9 cellular contexts compared by ENCODE assay signal in genomic region chr5:176994460-176995121, GRCh38. TPM values are rescaled to one million over a fixed set of nuclear protein-coding genes. Genes with fewer than 3 reads are reported as not detected.
DNase-seq lines count a peak whose midpoint lies in the region; ATAC-seq, FAIRE-seq and TF ChIP-seq lines count a peak whose summit lies in the region.
"Had no signal": no experiment of that assay in that cellular context is flagged by ENCODE, and none has a peak within 500 bp of the region (broad histone marks: within the 10 kb centered on the region; RNA-seq: fewer than 3 reads in every experiment).

No MANE protein-coding gene starts in this region.

- TF ChIP-seq CTCF in Caco-2 (IDR thresholded peaks at IDR 0.05; ENCODE audit: insufficient read depth in 1 of 2, low read depth in 1 of 2, low read length in 1 of 2, severe bottlenecking in 1 of 2, unreplicated experiment in 1 of 2) (no peak), adrenal gland (IDR thresholded peaks at IDR 0.05) (no peak), HepG2 (CRISPR knock-in tag; IDR thresholded peaks at IDR 0.05) (no peak), vagina (IDR thresholded peaks at IDR 0.05) (no peak)

- H3K36me3 Mint-ChIP-seq in Caco-2 (ENCODE audit: insufficient read depth, unreplicated experiment) = peaks cover 27% of the 10 kb centered on the region
- peaks cover 16% of the 10 kb centered on the region for H3K36me3 Mint-ChIP-seq in activated T-helper 1 cell treated with anti-CD3 and anti-CD28 coated beads, Interleukin-12 subunit alpha, Interleukin-12 subunit beta, Interleukin-2, Interleukin-4 antibody, amounts not matched to agents 30 ng/mL and 10 ng/mL and 1 ng/mL, durations not matched to agents 14 hours and 24 hours and 36 hours (ENCODE audit: low read depth)

- H2AFZ ChIP-seq in HepG2 (ENCODE audit: low read length) = no peak overlapping the region

- no peak overlapping the region for H3K4me2 ChIP-seq in HepG2 (ENCODE audit: low read depth, low read length)

- H3K27me3 ChIP-seq in Caco-2 (replicated peaks; ENCODE audit: control insufficient read depth, insufficient read depth, low read length) = no peaks in the 10 kb centered on the region
- H3K27me3 ChIP-seq in adrenal gland = no peaks in the 10 kb centered on the region
- no peaks in the 10 kb centered on the region for H3K27me3 ChIP-seq in HepG2 (ENCODE audit: control insufficient read depth in 1 of 2, insufficient read depth in 2 of 2, low read length in 2 of 2)
- H3K27me3 ChIP-seq in vagina = no peaks in the 10 kb centered on the region

- H3K79me2 ChIP-seq in HepG2 (ENCODE audit: insufficient read depth, low read length) = peaks cover 86% of the 10 kb centered on the region

- H3K4me1 ChIP-seq in Caco-2 = peaks cover 7% of the 10 kb centered on the region
- H3K4me1 ChIP-seq in adrenal gland (replicated peaks in 1 of 2) = peaks cover 42 to 48% of the 10 kb centered on the region in 2 donors
- peaks cover 46% of the 10 kb centered on the region for H3K4me1 ChIP-seq in HepG2 (ENCODE audit: insufficient read depth, low read length)
- peaks cover 9% of the 10 kb centered on the region for H3K4me1 ChIP-seq in vagina

- H3K27ac ChIP-seq in adrenal gland (peak overlapping the region; percentile 79 to 91 (median 89)), HepG2 (ENCODE audit: extremely low read length, insufficient read depth, low read length) (peak overlapping the region; percentile 54), vagina (no peak overlapping the region)

- H4K20me1 ChIP-seq in HepG2 (ENCODE audit: insufficient read depth, low read length) = peaks cover 31% of the 10 kb centered on the region

- POLR2A ChIA-PET in Caco-2 (lab: Charles Lee) = interaction anchor here (0.6 kb wide), 1 partner anchor 457 kb away, joined by 3 read pairs; the partner anchor contains the start of gene RNF44
- POLR2A ChIA-PET in HepG2 (lab: Yijun Ruan, JAX) = interaction anchor here (1.4 kb wide), 1 partner anchor 11 kb away, joined by 10 read pairs; the partner anchor contains the start of gene UIMC1

- intact Hi-C loops in Caco-2 (cut with micrococcal nuclease; ENCODE audit: unreplicated experiment) = no loop called here
- intact Hi-C loops in adrenal gland (cut with DNase I) = no loop called here
- intact Hi-C loops in HepG2 (cut with micrococcal nuclease; ENCODE audit: unreplicated experiment) = no loop called here
- intact Hi-C loops in vagina (cut with DNase I) = no loop called here
- intact Hi-C loops in activated T-helper 1 cell treated with anti-CD3 and anti-CD28 coated beads, Interleukin-12 subunit alpha, Interleukin-12 subunit beta, Interleukin-2, Interleukin-4 antibody, amounts not matched to agents 30 ng/mL and 10 ng/mL and 1 ng/mL, durations not matched to agents 14 hours and 24 hours and 36 hours (cut with micrococcal nuclease) = no loop called here

- no peaks in the 10 kb centered on the region for H3K36me3 ChIP-seq in Caco-2 (ENCODE audit: control insufficient read depth, insufficient read depth, low read length)
- H3K36me3 ChIP-seq in adrenal gland (replicated peaks in 1 of 2) = no peaks in the 10 kb centered on the region
- H3K36me3 ChIP-seq in HepG2 (replicated peaks in 1 of 2; ENCODE audit: control insufficient read depth in 1 of 2, insufficient read depth in 2 of 2, low read length in 2 of 2) = no peaks in the 10 kb centered on the region; a peak in 1 of 5 replicates
- H3K36me3 ChIP-seq in vagina = no peaks in the 10 kb centered on the region

- H3K4me1 Mint-ChIP-seq in Caco-2 (ENCODE audit: low read depth, unreplicated experiment) = peaks cover 7% of the 10 kb centered on the region
- peaks cover 36% of the 10 kb centered on the region for H3K4me1 Mint-ChIP-seq in activated T-helper 1 cell treated with anti-CD3 and anti-CD28 coated beads, Interleukin-12 subunit alpha, Interleukin-12 subunit beta, Interleukin-2, Interleukin-4 antibody, amounts not matched to agents 30 ng/mL and 10 ng/mL and 1 ng/mL, durations not matched to agents 14 hours and 24 hours and 36 hours (ENCODE audit: low read depth)

- no peaks in the 10 kb centered on the region for H3K27me3 Mint-ChIP-seq in Caco-2 (ENCODE audit: insufficient read depth, unreplicated experiment)
- no peaks in the 10 kb centered on the region for H3K27me3 Mint-ChIP-seq in activated T-helper 1 cell treated with anti-CD3 and anti-CD28 coated beads, Interleukin-12 subunit alpha, Interleukin-12 subunit beta, Interleukin-2, Interleukin-4 antibody, amounts not matched to agents 30 ng/mL and 10 ng/mL and 1 ng/mL, durations not matched to agents 14 hours and 24 hours and 36 hours (ENCODE audit: insufficient read depth)

- H3K4me3 ChIP-seq in Caco-2 (ENCODE audit: low read depth, low read length) (no peak overlapping the region), adrenal gland (no peak overlapping the region), HepG2 (replicated peaks in 1 of 3; ENCODE audit: insufficient read depth in 1 of 3, low read depth in 2 of 3, low read length in 3 of 3) (no peak overlapping the region), vagina (no peak overlapping the region)

- in situ Hi-C loops in HepG2 (cut with HindIII; ENCODE audit: extremely low pct_ligation_motif_present, low pct_unique_long_range_greater_than_20kb) = no loop called here

- H3K9ac ChIP-seq in HepG2 (ENCODE audit: insufficient read depth, low read depth, low read length) = no peak overlapping the region

- peak overlapping the region; percentile 79 for H3K27ac Mint-ChIP-seq in Caco-2 (ENCODE audit: unreplicated experiment)
- no peak overlapping the region for H3K27ac Mint-ChIP-seq in activated T-helper 1 cell treated with anti-CD3 and anti-CD28 coated beads, Interleukin-12 subunit alpha, Interleukin-12 subunit beta, Interleukin-2, Interleukin-4 antibody, amounts not matched to agents 30 ng/mL and 10 ng/mL and 1 ng/mL, durations not matched to agents 14 hours and 24 hours and 36 hours

- CTCF ChIA-PET in Caco-2 (lab: Charles Lee) = no interaction called here
- CTCF ChIA-PET in HepG2 (lab: Yijun Ruan, JAX; ENCODE audit: low intra/inter-chr PET ratio, low total read pairs) = no interaction called here

- TF ChIP-seq EP300 in HepG2 (IDR thresholded peaks at IDR 0.05; ENCODE audit: low read depth in 2 of 2, low read length in 2 of 2) (peak in 1 of 2 experiments; percentile 26; a peak in 1 of 4 replicates), HepG2 (CRISPR knock-in tag; IDR thresholded peaks at IDR 0.05; ENCODE audit: borderline replicate concordance) (peak; percentile 61; the same call in 1 of the 2 replicates)

- ATAC-seq in HG02981 (IDR thresholded peaks at IDR 0.05; ENCODE audit: unreplicated experiment) (peak; percentile 68), HepG2 (peak; percentile 87), HG03439 (IDR thresholded peaks at IDR 0.05; ENCODE audit: unreplicated experiment) (no peak)

- BruUV-seq in Caco-2 (replicated peaks; lab: Mats Ljungman, UMichigan) (no TSS peak), HepG2 (replicated peaks; lab: Mats Ljungman, UMichigan) (no TSS peak)

- no peak overlapping the region for H3K4me3 Mint-ChIP-seq in Caco-2 (ENCODE audit: unreplicated experiment)
- H3K4me3 Mint-ChIP-seq in activated T-helper 1 cell treated with anti-CD3 and anti-CD28 coated beads, Interleukin-12 subunit alpha, Interleukin-12 subunit beta, Interleukin-2, Interleukin-4 antibody, amounts not matched to agents 30 ng/mL and 10 ng/mL and 1 ng/mL, durations not matched to agents 14 hours and 24 hours and 36 hours = no peak overlapping the region

- H3K9me3 Mint-ChIP-seq in Caco-2 (ENCODE audit: unreplicated experiment) = no peaks in the 10 kb centered on the region
- H3K9me3 Mint-ChIP-seq in activated T-helper 1 cell treated with anti-CD3 and anti-CD28 coated beads, Interleukin-12 subunit alpha, Interleukin-12 subunit beta, Interleukin-2, Interleukin-4 antibody, amounts not matched to agents 30 ng/mL and 10 ng/mL and 1 ng/mL, durations not matched to agents 14 hours and 24 hours and 36 hours = peaks cover 11% of the 10 kb centered on the region

- DNase-seq in Caco-2 (peak; percentile 62 to 66), adrenal gland (peak; percentile 53 to 90 (median 88)), HepG2 (ENCODE audit: low spot score) (peak; percentile 87), vagina (ENCODE audit: extremely low spot score in 2 of 2) (no peak), retina (no peak)
- no peak for DNase-seq in activated T-helper 1 cell treated with anti-CD3 and anti-CD28 coated beads, Interleukin-12 subunit alpha, Interleukin-12 subunit beta, Interleukin-2, Interleukin-4 antibody, amounts not matched to agents 30 ng/mL and 10 ng/mL and 1 ng/mL, durations not matched to agents 14 hours and 24 hours and 36 hours (ENCODE audit: low spot score)

- TF ChIP-seq POLR2A in adrenal gland (IDR thresholded peaks at IDR 0.05) (peak in 1 of 2 donors; percentile 63), HepG2 (IDR thresholded peaks at IDR 0.05; ENCODE audit: insufficient read depth in 1 of 2, low read depth in 2 of 2, low read length in 2 of 2) (no peak), vagina (IDR thresholded peaks at IDR 0.05) (no peak)

- WGBS in adrenal gland, 4 donors = 27 to 58% (median 35%) methylated on average over 7 of the region's 7 CpGs
- 85% methylated on average over 7 of the region's 7 CpGs for WGBS in HepG2 (ENCODE audit: low lambda C conversion rate)

- peak; percentile 15 for FAIRE-seq in HepG2 (lab: Jason Lieb, UNC)
- FAIRE-seq: endometrium had no signal

- TF ChIP-seq RAD21 in HepG2 (CRISPR knock-in tag; IDR thresholded peaks at IDR 0.05) = no peak

- peaks cover 14% of the 10 kb centered on the region for H3K9me3 ChIP-seq in Caco-2
- H3K9me3 ChIP-seq in adrenal gland (replicated peaks in 1 of 3) = no peaks in the 10 kb centered on the region
- no peaks in the 10 kb centered on the region for H3K9me3 ChIP-seq in HepG2 (ENCODE audit: low read length)
- H3K9me3 ChIP-seq in vagina = no peaks in the 10 kb centered on the region

RNA-seq across cellular contexts. Expression of gene UIMC1, which starts 12.0 kb away (rescaled TPM):
- total RNA-seq in Caco-2 (2022) (52.8 and 58.3 TPM in 2 replicates), adrenal gland (10 to 100 TPM; 11.2 to 44.5 (median 31.8) TPM), HepG2 (2016; rRNA removed; fragmentation: Illumina TruSeq; extraction: Trizol) (32.7 and 37.5 TPM in 2 replicates), vagina (42.2 TPM)
- polyA plus RNA-seq in adrenal gland (10 to 100 TPM; 32.7 to 51.0 (median 50.5) TPM), HepG2 (2011; rRNA removed) (14.0 and 18.9 TPM in 2 replicates)
- total RNA-seq in HepG2 (2016; cell fraction: cytosol; rRNA removed; fragmentation: Illumina TruSeq; extraction: Trizol; ENCODE audit: low read depth) = 42.0 and 51.6 TPM in 2 replicates
- total RNA-seq in HepG2 (2016; cell fraction: insoluble cytoplasmic fraction; rRNA removed; fragmentation: Illumina TruSeq; extraction: Trizol) = 35.9 and 36.2 TPM in 2 replicates
- total RNA-seq in HepG2 (2016; cell fraction: membrane; rRNA removed; fragmentation: Illumina TruSeq; extraction: Trizol) = 21.0 and 23.4 TPM in 2 replicates
- 45.6 and 50.9 TPM in 2 replicates for total RNA-seq in HepG2 (2016; cell fraction: nucleus; rRNA removed; fragmentation: Illumina TruSeq; extraction: Trizol)
- 9.7 and 11.8 TPM in 2 replicates for polyA plus RNA-seq in HepG2 (2011; cell fraction: cytosol; rRNA removed)
- polyA plus RNA-seq in HepG2 (2011; cell fraction: nucleus; rRNA removed) = 17.7 and 22.7 TPM in 2 replicates
- polyA plus RNA-seq in HepG2 (2012) = 22.9 and 28.6 TPM in 2 replicates
- polyA plus RNA-seq in HepG2 (2016; cell fraction: cytosol; fragmentation: Illumina TruSeq; extraction: Trizol; ENCODE audit: low read depth) = 8.5 and 9.2 TPM in 2 replicates
- 38.8 and 40.5 TPM in 2 replicates for polyA plus RNA-seq in HepG2 (2016; cell fraction: insoluble cytoplasmic fraction; fragmentation: Illumina TruSeq; extraction: Trizol; ENCODE audit: low read depth)
- polyA plus RNA-seq in HepG2 (2016; cell fraction: membrane; fragmentation: Illumina TruSeq; extraction: Trizol; ENCODE audit: low read depth) = 13.0 and 17.3 TPM in 2 replicates
- polyA plus RNA-seq in HepG2 (2016; cell fraction: nucleus; fragmentation: Illumina TruSeq; extraction: Trizol; ENCODE audit: insufficient read depth, low read depth) = 55.9 and 65.1 TPM in 2 replicates
- 7.7 and 16.1 TPM in 2 replicates for polyA minus RNA-seq in HepG2 (2011; rRNA and poly(A)+ RNA removed; ENCODE audit: low replicate concordance)
- 13.8 and 16.4 TPM in 2 replicates for polyA minus RNA-seq in HepG2 (2011; cell fraction: cytosol; rRNA and poly(A)+ RNA removed)
- 46.1 and 49.6 TPM in 2 replicates for polyA minus RNA-seq in HepG2 (2011; cell fraction: nucleus; rRNA and poly(A)+ RNA removed)
- total RNA-seq in activated T-helper 1 cell treated with anti-CD3 and anti-CD28 coated beads, Interleukin-12 subunit alpha, Interleukin-12 subunit beta, Interleukin-2, Interleukin-4 antibody, amounts not matched to agents 30 ng/mL and 10 ng/mL and 1 ng/mL, durations not matched to agents 14 hours and 24 hours and 36 hours = 57.0 and 70.6 TPM in 2 replicates

RNA-seq across cellular contexts. Expression of gene ZNF346, which starts 27.9 kb away (rescaled TPM):
- 24.2 and 29.3 TPM in 2 replicates for total RNA-seq in Caco-2 (2022)
- total RNA-seq in adrenal gland = 10 to 100 TPM; 13.3 to 29.4 (median 17.9) TPM
- 10 to 100 TPM in 1 of 3 donors, 1 to 10 TPM in 2; 7.9 to 16.8 (median 8.3) TPM for polyA plus RNA-seq in adrenal gland
- total RNA-seq in HepG2 (2016; rRNA removed; fragmentation: Illumina TruSeq; extraction: Trizol) = 19.4 and 20.1 TPM in 2 replicates
- 8.2 and 16.0 TPM in 2 replicates for total RNA-seq in HepG2 (2016; cell fraction: cytosol; rRNA removed; fragmentation: Illumina TruSeq; extraction: Trizol; ENCODE audit: low read depth)
- total RNA-seq in HepG2 (2016; cell fraction: insoluble cytoplasmic fraction; rRNA removed; fragmentation: Illumina TruSeq; extraction: Trizol) = 19.4 and 20.5 TPM in 2 replicates
- total RNA-seq in HepG2 (2016; cell fraction: membrane; rRNA removed; fragmentation: Illumina TruSeq; extraction: Trizol) = 13.5 and 15.4 TPM in 2 replicates
- total RNA-seq in HepG2 (2016; cell fraction: nucleus; rRNA removed; fragmentation: Illumina TruSeq; extraction: Trizol) = 18.2 and 22.1 TPM in 2 replicates
- 8.3 and 8.6 TPM in 2 replicates for polyA plus RNA-seq in HepG2 (2011; rRNA removed)
- 5.6 and 7.0 TPM in 2 replicates for polyA plus RNA-seq in HepG2 (2011; cell fraction: cytosol; rRNA removed)
- polyA plus RNA-seq in HepG2 (2011; cell fraction: nucleus; rRNA removed) = 16.4 and 16.8 TPM in 2 replicates
- 7.4 and 8.5 TPM in 2 replicates for polyA plus RNA-seq in HepG2 (2012)
- 3.3 and 3.4 TPM in 2 replicates for polyA plus RNA-seq in HepG2 (2016; cell fraction: cytosol; fragmentation: Illumina TruSeq; extraction: Trizol; ENCODE audit: low read depth)
- polyA plus RNA-seq in HepG2 (2016; cell fraction: insoluble cytoplasmic fraction; fragmentation: Illumina TruSeq; extraction: Trizol; ENCODE audit: low read depth) = 20.8 and 23.3 TPM in 2 replicates
- polyA plus RNA-seq in HepG2 (2016; cell fraction: membrane; fragmentation: Illumina TruSeq; extraction: Trizol; ENCODE audit: low read depth) = 8.4 and 8.7 TPM in 2 replicates
- polyA plus RNA-seq in HepG2 (2016; cell fraction: nucleus; fragmentation: Illumina TruSeq; extraction: Trizol; ENCODE audit: insufficient read depth, low read depth) = 21.0 and 22.3 TPM in 2 replicates
- polyA minus RNA-seq in HepG2 (2011; rRNA and poly(A)+ RNA removed; ENCODE audit: low replicate concordance) = 14.6 and 34.4 TPM in 2 replicates
- polyA minus RNA-seq in HepG2 (2011; cell fraction: cytosol; rRNA and poly(A)+ RNA removed) = 5.1 and 5.7 TPM in 2 replicates
- 20.9 and 25.0 TPM in 2 replicates for polyA minus RNA-seq in HepG2 (2011; cell fraction: nucleus; rRNA and poly(A)+ RNA removed)
- total RNA-seq in vagina = 52.1 TPM
- 31.6 and 32.9 TPM in 2 replicates for total RNA-seq in activated T-helper 1 cell treated with anti-CD3 and anti-CD28 coated beads, Interleukin-12 subunit alpha, Interleukin-12 subunit beta, Interleukin-2, Interleukin-4 antibody, amounts not matched to agents 30 ng/mL and 10 ng/mL and 1 ng/mL, durations not matched to agents 14 hours and 24 hours and 36 hours

Comparison
In these comparisons a context has a peak if more than half of its experiments do, and no peak if none do; other contexts are left out.
1. DNase-seq: peak in Caco-2 (2 of 2), adrenal gland (7 of 7) and HepG2 (single experiment); none in vagina (0 of 2), retina (single experiment) and activated T-helper 1 cell treated with anti-CD3 and anti-CD28 coated beads, Interleukin-12 subunit alpha, Interleukin-12 subunit beta, Interleukin-2, Interleukin-4 antibody, amounts not matched to agents 30 ng/mL and 10 ng/mL and 1 ng/mL, durations not matched to agents 14 hours and 24 hours and 36 hours (single experiment).